8 cellular contexts compared by ENCODE assay signal in genomic region chr11:44568706-44569473, GRCh38. TPM values are rescaled to one million over a fixed set of nuclear protein-coding genes. Genes with fewer than 3 reads are reported as not detected.
DNase-seq lines count a peak whose midpoint lies in the region; ATAC-seq, FAIRE-seq and TF ChIP-seq lines count a peak whose summit lies in the region.

No MANE protein-coding gene starts in this region.

- FAIRE-seq in keratinocyte (lab: Jason Lieb, UNC) = peak; percentile 95

- H3K9me1 ChIP-seq in keratinocyte (ENCODE audit: control insufficient read depth, extremely low read depth, insufficient read depth, low read length) = peaks cover 2% of the 10 kb centered on the region

- H3K4me1 Mint-ChIP-seq in T-helper 2 cell treated with Interferon-gamma antibody and Interleukin-4, amounts not matched to agents 5 μg/mL and 100 μg/mL, for 36 hours (ENCODE audit: low read depth) = peaks cover 71% of the 10 kb centered on the region

- H4K20me1 ChIP-seq in keratinocyte (ENCODE audit: control insufficient read depth, extremely low read depth, insufficient read depth, low read length) = no peaks in the 10 kb centered on the region

- peak; percentile 46 for ATAC-seq in HG03432 (IDR thresholded peaks at IDR 0.05; ENCODE audit: unreplicated experiment)

- H3K4me2 ChIP-seq in keratinocyte (ENCODE audit: control insufficient read depth, extremely low read depth, insufficient read depth, low read depth, low read length) = peak overlapping the region; percentile 71

- peaks cover 67% of the 10 kb centered on the region for H3K79me2 ChIP-seq in keratinocyte (ENCODE audit: control insufficient read depth, insufficient read depth, low read length)

- dilution Hi-C loops in keratinocyte (cut with MboI; ENCODE audit: extremely low pct_ligation_motif_present, low sequenced_read_pairs) = no loop called here

- no peak overlapping the region for H3K4me3 ChIP-seq in AG04449 (ENCODE audit: low read depth, low read length)
- H3K4me3 ChIP-seq in ascending aorta = no peak overlapping the region
- peak overlapping the region in 2 of 3 experiments; percentile 27 to 34 for H3K4me3 ChIP-seq in keratinocyte (ENCODE audit: control insufficient read depth in 2 of 3, extremely low read depth in 1 of 3, insufficient read depth in 2 of 3, low read depth in 1 of 3, low read length in 3 of 3)

- H3K9me3 ChIP-seq in ascending aorta (no peaks in the 10 kb centered on the region), keratinocyte (ENCODE audit: control insufficient read depth, low read depth, low read length) (no peaks in the 10 kb centered on the region)

- H3K27ac ChIP-seq in ascending aorta = peak overlapping the region; percentile 66 to 72
- H3K27ac ChIP-seq in keratinocyte (ENCODE audit: control insufficient read depth, insufficient read depth, low read length) = peak overlapping the region; percentile 88

- H2AFZ ChIP-seq in keratinocyte (ENCODE audit: control insufficient read depth, low read length) = no peak overlapping the region

- POLR2A ChIA-PET in AG04449 (lab: Yijun Ruan, JAX) = interaction anchor here (0.8 kb wide), 1 partner anchor 293 kb away, joined by 3 read pairs; no protein-coding TSS in a partner anchor

- peak overlapping the region; percentile 81 for H3K4me3 Mint-ChIP-seq in T-helper 2 cell treated with Interferon-gamma antibody and Interleukin-4, amounts not matched to agents 5 μg/mL and 100 μg/mL, for 36 hours

- DNase-seq in AG04449 (ENCODE audit: low read depth, low spot score) (peak; percentile 88), GM19238 (ENCODE audit: insufficient read length, low spot score) (peak; percentile 68), ascending aorta (ENCODE audit: low spot score in 2 of 2) (peak; percentile 79 to 91), keratinocyte (ENCODE audit: low read depth, low spot score) (no peak), NCI-H1048 (lab: John Stamatoyannopoulos, UW) (no peak)
- DNase-seq in T-helper 2 cell treated with Interferon-gamma antibody and Interleukin-4, amounts not matched to agents 5 μg/mL and 100 μg/mL, for 36 hours (ENCODE audit: low spot score) = peak; percentile 93
- DNase-seq in stimulated activated CD4-positive, alpha-beta T cell treated with anti-CD3 and anti-CD28 coated beads, Interleukin-4, amount 100 ng/mL, for 24 hours = peak; percentile 94

- no peak for TF ChIP-seq CTCF in AG04449 (IDR thresholded peaks at IDR 0.05; ENCODE audit: insufficient read depth, low read length, missing control alignments)
- TF ChIP-seq CTCF in ascending aorta (IDR thresholded peaks at IDR 0.05) = no peak
- no peak for TF ChIP-seq CTCF in keratinocyte (optimal IDR thresholded peaks at IDR 0.05 in 1 of 3, IDR thresholded peaks at IDR 0.05 in 1 of 3, conservative IDR thresholded peaks at IDR 0.05 in 1 of 3; ENCODE audit: extremely low read depth in 1 of 3, insufficient read depth in 2 of 3, low read length in 3 of 3)

- H3K36me3 ChIP-seq in ascending aorta (no peaks in the 10 kb centered on the region), keratinocyte (ENCODE audit: control insufficient read depth in 2 of 2, extremely low read depth in 1 of 2, insufficient read depth in 2 of 2, low read length in 2 of 2) (peaks cover 9 to 10% of the 10 kb centered on the region in 2 experiments)

- peaks cover 38% of the 10 kb centered on the region for H3K36me3 Mint-ChIP-seq in T-helper 2 cell treated with Interferon-gamma antibody and Interleukin-4, amounts not matched to agents 5 μg/mL and 100 μg/mL, for 36 hours (ENCODE audit: low read depth)

- CTCF ChIA-PET in AG04449 (lab: Yijun Ruan, JAX) = interaction anchor here (1.0 to 1.6 kb wide), 5 partner anchors 10 to 401 kb away, joined by 3 to 9 read pairs (median 5); no protein-coding TSS in a partner anchor

- H3K9me3 Mint-ChIP-seq in T-helper 2 cell treated with Interferon-gamma antibody and Interleukin-4, amounts not matched to agents 5 μg/mL and 100 μg/mL, for 36 hours = no peaks in the 10 kb centered on the region

- intact Hi-C loops in ascending aorta (cut with DNase I) = loop anchor here (1.0 to 10.0 kb wide), 5 partner anchors 22 to 1553 kb away; partner anchors contain the start of gene PHF21A

- peak overlapping the region; percentile 78 for H3K9ac ChIP-seq in keratinocyte (ENCODE audit: control insufficient read depth, extremely low read depth, insufficient read depth, low read length)

- no peaks in the 10 kb centered on the region for H3K27me3 ChIP-seq in ascending aorta
- no peaks in the 10 kb centered on the region for H3K27me3 ChIP-seq in keratinocyte (ENCODE audit: control insufficient read depth, extremely low read depth, insufficient read depth, low read length)

- H3K4me1 ChIP-seq in ascending aorta (peaks cover 9 to 35% of the 10 kb centered on the region in 2 donors), keratinocyte (ENCODE audit: control insufficient read depth, extremely low read depth, insufficient read depth, low read length) (peaks cover 72% of the 10 kb centered on the region)

- H3K27ac Mint-ChIP-seq in T-helper 2 cell treated with Interferon-gamma antibody and Interleukin-4, amounts not matched to agents 5 μg/mL and 100 μg/mL, for 36 hours = peak overlapping the region; percentile 92

- H3K27me3 Mint-ChIP-seq in T-helper 2 cell treated with Interferon-gamma antibody and Interleukin-4, amounts not matched to agents 5 μg/mL and 100 μg/mL, for 36 hours (ENCODE audit: low read depth) = no peaks in the 10 kb centered on the region

RNA-seq across cellular contexts. Expression of gene CD82, which starts 3.4 kb away (rescaled TPM):
- 28.3 TPM for total RNA-seq in ascending aorta
- polyA plus RNA-seq in keratinocyte = 118 to 209 TPM (median 204 TPM) in 3 replicates
- 32.3 TPM for polyA plus RNA-seq in keratinocyte (2011; ENCODE audit: low read depth)
- 54.2 and 96.1 TPM in 2 replicates for polyA plus RNA-seq in keratinocyte (2011; cell fraction: cytosol; rRNA removed)
- polyA plus RNA-seq in keratinocyte (2011; cell fraction: nucleus; rRNA removed) = 291 and 302 TPM in 2 replicates
- polyA plus RNA-seq in keratinocyte (2012; ENCODE audit: low replicate concordance) = 102 and 180 TPM in 2 replicates
- polyA minus RNA-seq in keratinocyte = 136 to 381 TPM (median 165 TPM) in 3 replicates
- 148 TPM for polyA minus RNA-seq in keratinocyte (2011; cell fraction: cytosol; rRNA and poly(A)+ RNA removed)
- 171 and 244 TPM in 2 replicates for polyA minus RNA-seq in keratinocyte (2011; cell fraction: nucleus; rRNA and poly(A)+ RNA removed)

Comparison
In these comparisons a context has a peak if more than half of its experiments do, and no peak if none do; other contexts are left out.
1. DNase-seq: peak in AG04449 (single experiment), GM19238 (single experiment), T-helper 2 cell treated with Interferon-gamma antibody and Interleukin-4, amounts not matched to agents 5 μg/mL and 100 μg/mL, for 36 hours (single experiment), ascending aorta (2 of 2) and stimulated activated CD4-positive, alpha-beta T cell treated with anti-CD3 and anti-CD28 coated beads, Interleukin-4, amount 100 ng/mL, for 24 hours (single experiment); none in keratinocyte (single experiment) and NCI-H1048 (single experiment).
2. H3K4me3 ChIP-seq: peak in keratinocyte (2 of 3); none in AG04449 (single experiment) and ascending aorta (0 of 2).